17 cellular contexts compared by ENCODE assay signal in the genomic region with DNA sequence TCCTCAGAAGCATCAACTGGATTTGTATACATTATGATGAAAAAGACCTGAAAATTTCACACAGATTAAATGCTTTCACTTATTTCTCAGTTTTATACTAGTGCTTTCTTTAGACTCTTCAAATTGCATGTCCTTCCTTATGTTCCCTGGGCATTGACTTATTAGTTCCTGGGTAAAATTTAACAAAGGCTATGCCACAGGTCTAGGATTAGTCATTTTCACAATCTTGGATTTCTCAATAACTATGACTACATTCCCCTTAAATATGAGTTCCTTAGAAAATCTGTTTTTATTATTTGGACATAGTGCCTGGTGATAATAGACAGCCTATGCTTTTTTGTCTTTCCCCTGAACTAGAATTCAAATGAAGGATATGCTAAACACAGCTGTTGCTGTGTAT.
DNase-seq lines count a peak whose midpoint lies in the region; ATAC-seq and TF ChIP-seq lines count a peak whose summit lies in the region.
"Had no signal": no experiment of that assay in that cellular context is flagged by ENCODE, and none has a peak within 500 bp of the region (broad histone marks: within the 10 kb centered on the region; RNA-seq: fewer than 3 reads in every experiment).

No MANE protein-coding gene starts in this region.

- TF ChIP-seq CTCF in MCF 10A (IDR thresholded peaks at IDR 0.05; ENCODE audit: unreplicated experiment) = no peak
- TF ChIP-seq CTCF in breast epithelium (IDR thresholded peaks at IDR 0.05) = no peak
- TF ChIP-seq CTCF in foreskin keratinocyte (conservative IDR thresholded peaks at IDR 0.05) = no peak
- no peak for TF ChIP-seq CTCF in suprapubic skin (IDR thresholded peaks at IDR 0.05)

- CTCF ChIA-PET in MCF 10A (lab: Yijun Ruan, JAX) = no interaction called here

- ATAC-seq in foreskin keratinocyte = peak; percentile 56
- ATAC-seq in stimulated activated naive B cell treated with anti-CD40 and anti-IgM and Interleukin-4, amounts not matched to agents 10 μg/mL and 1 μg/mL and 100 μg/mL, for 72 hours (replicated peaks) = no peak
- ATAC-seq: activated T-cell treated with anti-CD3 and anti-CD28 coated beads, Interleukin-2, amount 50 U/mL, for 4 hours; GM12878 had no signal

- TF ChIP-seq POLR2A in breast epithelium (IDR thresholded peaks at IDR 0.05) (no peak), suprapubic skin (IDR thresholded peaks at IDR 0.05) (no peak)

- peak; percentile 59 for DNase-seq in MCF 10A (ENCODE audit: unreplicated experiment)
- no peak for DNase-seq in breast epithelium (ENCODE audit: low spot score in 2 of 2)
- peak; percentile 72 for DNase-seq in adipocyte (ENCODE audit: low read depth)
- peak; percentile 34 to 63 for DNase-seq in foreskin keratinocyte
- DNase-seq in NCI-H524 (lab: John Stamatoyannopoulos, UW) = no peak
- no peak for DNase-seq in stimulated activated naive B cell treated with anti-CD40 and anti-IgM and Interleukin-4, amounts not matched to agents 10 μg/mL and 1 μg/mL and 100 μg/mL, for 72 hours
- DNase-seq in NCI-H2081 treated with DMSO at 0.1 percent for 48 hours (lab: John Stamatoyannopoulos, UW) = no peak
- no peak for DNase-seq in suprapubic skin (ENCODE audit: low spot score in 2 of 2)
- DNase-seq: activated T-cell treated with anti-CD3 and anti-CD28 coated beads, Interleukin-2, amount 50 U/mL, for 4 hours; adrenal gland; hippocampal formation; NCI-H2107; spleen; T-helper 1 cell had no signal

- H3K27me3 Mint-ChIP-seq in MCF 10A (ENCODE audit: insufficient read depth, unreplicated experiment) = no peaks in the 10 kb centered on the region
- no peaks in the 10 kb centered on the region for H3K27me3 Mint-ChIP-seq in stimulated activated naive B cell treated with anti-CD40 and anti-IgM and Interleukin-4, amounts not matched to agents 10 μg/mL and 1 μg/mL and 100 μg/mL, for 72 hours

- no TSS peak for BruUV-seq in MCF 10A (replicated peaks; lab: Mats Ljungman, UMichigan)

- no peaks in the 10 kb centered on the region for H3K36me3 Mint-ChIP-seq in MCF 10A (ENCODE audit: insufficient read depth, unreplicated experiment)
- no peaks in the 10 kb centered on the region for H3K36me3 Mint-ChIP-seq in stimulated activated naive B cell treated with anti-CD40 and anti-IgM and Interleukin-4, amounts not matched to agents 10 μg/mL and 1 μg/mL and 100 μg/mL, for 72 hours

- TF ChIP-seq EP300 in suprapubic skin (IDR thresholded peaks at IDR 0.05) = no peak

- peaks cover 4% of the 10 kb centered on the region for H3K9me3 Mint-ChIP-seq in MCF 10A (ENCODE audit: unreplicated experiment)
- H3K9me3 Mint-ChIP-seq in stimulated activated naive B cell treated with anti-CD40 and anti-IgM and Interleukin-4, amounts not matched to agents 10 μg/mL and 1 μg/mL and 100 μg/mL, for 72 hours = peaks cover 0 to 2% of the 10 kb centered on the region in 2 donors

- POLR2A ChIA-PET in MCF 10A (lab: Yijun Ruan, JAX) = interaction anchor here (1.0 kb wide), 1 partner anchor 21 kb away, joined by 3 read pairs; no protein-coding TSS in a partner anchor

- H3K4me3 Mint-ChIP-seq in MCF 10A (ENCODE audit: unreplicated experiment) = no peak overlapping the region
- no peak overlapping the region for H3K4me3 Mint-ChIP-seq in stimulated activated naive B cell treated with anti-CD40 and anti-IgM and Interleukin-4, amounts not matched to agents 10 μg/mL and 1 μg/mL and 100 μg/mL, for 72 hours
- H3K4me3 Mint-ChIP-seq: activated T-cell treated with anti-CD3 and anti-CD28 coated beads, Interleukin-2, amount 50 U/mL, for 4 hours had no signal

- H3K4me3 ChIP-seq in breast epithelium (no peak overlapping the region), adipocyte (ENCODE audit: low read length) (no peak overlapping the region), suprapubic skin (no peak overlapping the region)
- H3K4me3 ChIP-seq: adrenal gland, GM12878, spleen had no signal

- no peak overlapping the region for H3K27ac ChIP-seq in breast epithelium
- no peak overlapping the region for H3K27ac ChIP-seq in foreskin keratinocyte
- no peak overlapping the region for H3K27ac ChIP-seq in suprapubic skin
- H3K27ac ChIP-seq: adrenal gland, KMS-11, neutrophil, spleen had no signal

- H3K27me3 ChIP-seq in breast epithelium (no peaks in the 10 kb centered on the region), adipocyte (replicated peaks; ENCODE audit: control insufficient read depth, insufficient read depth, low read length) (no peaks in the 10 kb centered on the region), foreskin keratinocyte (no peaks in the 10 kb centered on the region), suprapubic skin (no peaks in the 10 kb centered on the region)
- H3K27me3 ChIP-seq: adrenal gland, neutrophil, spleen had no signal

- no peaks in the 10 kb centered on the region for H3K36me3 ChIP-seq in breast epithelium
- no peaks in the 10 kb centered on the region for H3K36me3 ChIP-seq in adipocyte (ENCODE audit: control insufficient read depth, insufficient read depth, low read length, severe bottlenecking)
- H3K36me3 ChIP-seq in suprapubic skin = no peaks in the 10 kb centered on the region
- H3K36me3 ChIP-seq: adrenal gland, neutrophil, spleen had no signal

- intact Hi-C loops in MCF 10A (cut with micrococcal nuclease) = no loop called here
- intact Hi-C loops in breast epithelium (cut with DNase I; ENCODE audit: low total_unique reads) = no loop called here

- H3K4me1 ChIP-seq in breast epithelium = no peaks in the 10 kb centered on the region
- peaks cover 12% of the 10 kb centered on the region for H3K4me1 ChIP-seq in adipocyte (ENCODE audit: control insufficient read depth, insufficient read depth, low read length)
- H3K4me1 ChIP-seq in foreskin keratinocyte = no peaks in the 10 kb centered on the region
- H3K4me1 ChIP-seq in suprapubic skin = no peaks in the 10 kb centered on the region
- H3K4me1 ChIP-seq: adrenal gland, spleen had no signal

- no peaks in the 10 kb centered on the region for H3K9me3 ChIP-seq in breast epithelium
- no peaks in the 10 kb centered on the region for H3K9me3 ChIP-seq in adipocyte (ENCODE audit: control insufficient read depth, low read length)
- no peaks in the 10 kb centered on the region for H3K9me3 ChIP-seq in suprapubic skin
- H3K9me3 ChIP-seq: adrenal gland, neutrophil, spleen had no signal

- H3K27ac Mint-ChIP-seq in MCF 10A (ENCODE audit: low read depth, unreplicated experiment) = peak overlapping the region; percentile 66
- H3K27ac Mint-ChIP-seq in stimulated activated naive B cell treated with anti-CD40 and anti-IgM and Interleukin-4, amounts not matched to agents 10 μg/mL and 1 μg/mL and 100 μg/mL, for 72 hours = no peak overlapping the region

- peaks cover 12% of the 10 kb centered on the region for H3K4me1 Mint-ChIP-seq in MCF 10A (ENCODE audit: insufficient read depth, unreplicated experiment)
- H3K4me1 Mint-ChIP-seq in stimulated activated naive B cell treated with anti-CD40 and anti-IgM and Interleukin-4, amounts not matched to agents 10 μg/mL and 1 μg/mL and 100 μg/mL, for 72 hours = no peaks in the 10 kb centered on the region

- H3K9ac ChIP-seq in adipocyte (ENCODE audit: low read length) = peak overlapping the region; percentile 37
- H3K9ac ChIP-seq: KMS-11 had no signal

Comparison
In these comparisons a context has a peak if more than half of its experiments do, and no peak if none do; other contexts are left out.
1. DNase-seq: peak in MCF 10A (single experiment), adipocyte (single experiment) and foreskin keratinocyte (2 of 2); none in breast epithelium (0 of 2), NCI-H524 (0 of 2), stimulated activated naive B cell treated with anti-CD40 and anti-IgM and Interleukin-4, amounts not matched to agents 10 μg/mL and 1 μg/mL and 100 μg/mL, for 72 hours (single experiment), NCI-H2081 treated with DMSO at 0.1 percent for 48 hours (single experiment) and suprapubic skin (0 of 2).